ENCODE assay signal across 16 cellular contexts in the genomic region with DNA sequence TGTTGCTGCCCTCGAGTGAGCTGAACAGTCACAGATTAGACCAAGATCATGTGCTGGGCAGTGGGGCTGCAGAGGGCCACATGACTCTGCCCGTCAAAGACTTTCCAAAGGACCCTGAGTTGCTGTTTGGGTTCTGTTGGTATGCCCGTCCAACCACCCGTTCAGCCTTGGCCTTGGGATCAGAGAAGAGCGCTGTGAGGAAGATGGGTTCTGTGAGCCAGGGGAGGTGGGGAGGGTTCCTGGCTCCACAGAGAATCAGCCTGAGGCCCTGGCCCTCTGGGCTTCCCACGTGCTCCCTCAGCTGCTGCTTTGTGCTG.
A peak's percentile ranks its signal among the peaks of the same experiment; 100 is the strongest.
DNase-seq lines count a peak whose midpoint lies in the region; ATAC-seq and TF ChIP-seq lines count a peak whose summit lies in the region.
"Had no signal": no experiment of that assay in that cellular context is flagged by ENCODE, and none has a peak within 500 bp of the region (broad histone marks: within the 10 kb centered on the region; RNA-seq: fewer than 3 reads in every experiment).

No MANE protein-coding gene starts in this region.

- H3K9me3 Mint-ChIP-seq in activated naive CD8-positive, alpha-beta T cell treated with anti-CD3 and anti-CD28 coated beads for 36 hours, result no peaks in the 10 kb centered on the region
- no peaks in the 10 kb centered on the region for H3K9me3 Mint-ChIP-seq in endodermal cell
- H3K9me3 Mint-ChIP-seq in natural killer cell, result no peaks in the 10 kb centered on the region
- no peaks in the 10 kb centered on the region for H3K9me3 Mint-ChIP-seq in activated CD4-positive, alpha-beta memory T cell treated with anti-CD3 and anti-CD28 coated beads, Interleukin-2, amount 10 ng/mL, durations not matched to agents 7 days and 5 days
- no peaks in the 10 kb centered on the region for H3K9me3 Mint-ChIP-seq in activated CD4-positive, alpha-beta T cell treated with anti-CD3 and anti-CD28 coated beads for 36 hours (ENCODE audit: low read depth)
- H3K9me3 Mint-ChIP-seq: CD4-positive, alpha-beta T cell; stimulated activated naive B cell treated with anti-CD40 and anti-IgM and Interleukin-4, amounts not matched to agents 10 μg/mL and 1 μg/mL and 100 μg/mL, for 72 hours had no signal

- H3K4me1 ChIP-seq in endodermal cell (ENCODE audit: control insufficient read depth, insufficient read depth, low read length), result no peaks in the 10 kb centered on the region
- no peaks in the 10 kb centered on the region for H3K4me1 ChIP-seq in foreskin keratinocyte

- intact Hi-C loops in natural killer cell (cut with micrococcal nuclease), result no loop called here
- intact Hi-C loops in activated CD4-positive, alpha-beta T cell treated with anti-CD3 and anti-CD28 coated beads for 36 hours (cut with DNase I, micrococcal nuclease), result no loop called here

- no peaks in the 10 kb centered on the region for H3K9me3 ChIP-seq in endodermal cell (ENCODE audit: control insufficient read depth, low read length)
- H3K9me3 ChIP-seq: lower lobe of right lung had no signal

- H3K27ac ChIP-seq in endodermal cell (ENCODE audit: low read depth, low read length) (peak overlapping the region; percentile 60), temporal lobe (ENCODE audit: low read depth, low read length) (peak overlapping the region; percentile 96), foreskin keratinocyte (no peak overlapping the region)
- H3K27ac ChIP-seq: lower lobe of right lung had no signal

- peaks cover 19% of the 10 kb centered on the region for H3K4me1 Mint-ChIP-seq in activated naive CD8-positive, alpha-beta T cell treated with anti-CD3 and anti-CD28 coated beads for 36 hours
- H3K4me1 Mint-ChIP-seq in endodermal cell (peaks cover 8% of the 10 kb centered on the region), natural killer cell (peaks cover 80 to 85% of the 10 kb centered on the region in 2 donors)
- no peaks in the 10 kb centered on the region for H3K4me1 Mint-ChIP-seq in activated CD4-positive, alpha-beta memory T cell treated with anti-CD3 and anti-CD28 coated beads, Interleukin-2, amount 10 ng/mL, durations not matched to agents 7 days and 5 days
- H3K4me1 Mint-ChIP-seq in activated CD4-positive, alpha-beta T cell treated with anti-CD3 and anti-CD28 coated beads for 36 hours, result no peaks in the 10 kb centered on the region

- peaks cover 28% of the 10 kb centered on the region for H3K36me3 Mint-ChIP-seq in activated naive CD8-positive, alpha-beta T cell treated with anti-CD3 and anti-CD28 coated beads for 36 hours
- no peaks in the 10 kb centered on the region for H3K36me3 Mint-ChIP-seq in endodermal cell (ENCODE audit: low read depth)
- peaks cover 13% of the 10 kb centered on the region for H3K36me3 Mint-ChIP-seq in natural killer cell
- H3K36me3 Mint-ChIP-seq in activated CD4-positive, alpha-beta memory T cell treated with anti-CD3 and anti-CD28 coated beads, Interleukin-2, amount 10 ng/mL, durations not matched to agents 7 days and 5 days (ENCODE audit: low read depth), result peaks cover 9% of the 10 kb centered on the region
- H3K36me3 Mint-ChIP-seq in activated CD4-positive, alpha-beta T cell treated with anti-CD3 and anti-CD28 coated beads for 36 hours (ENCODE audit: low read depth), result peaks cover 14% of the 10 kb centered on the region

- no peak overlapping the region for H3K4me3 ChIP-seq in endodermal cell (ENCODE audit: low read length)
- H3K4me3 ChIP-seq: lower lobe of right lung had no signal

- no peak for DNase-seq in activated naive CD8-positive, alpha-beta T cell treated with anti-CD3 and anti-CD28 coated beads for 36 hours
- DNase-seq in endodermal cell, result no peak
- no peak for DNase-seq in natural killer cell
- DNase-seq in activated CD4-positive, alpha-beta memory T cell treated with anti-CD3 and anti-CD28 coated beads, Interleukin-2, amount 10 ng/mL, durations not matched to agents 7 days and 5 days, result no peak
- DNase-seq in foreskin keratinocyte, result no peak
- DNase-seq in activated CD4-positive, alpha-beta T cell treated with anti-CD3 and anti-CD28 coated beads for 36 hours, result no peak
- DNase-seq: activated CD8-positive, alpha-beta T cell treated with anti-CD3 and anti-CD28 coated beads, Interleukin-2, amount 10 ng/mL, durations not matched to agents 7 days and 5 days; activated naive CD4-positive, alpha-beta T cell; CD4-positive, alpha-beta T cell; cortex of kidney; GF-D8; lower lobe of right lung; stimulated activated CD4-positive, alpha-beta T cell treated with anti-CD3 and anti-CD28 coated beads, Interleukin-4, amount 100 ng/mL, for 1 hour; stimulated activated naive B cell treated with anti-CD40 and anti-IgM and Interleukin-4, amounts not matched to agents 10 μg/mL and 1 μg/mL and 100 μg/mL, for 72 hours; T-helper 2 cell had no signal

- POLR2A ChIA-PET in activated CD4-positive, alpha-beta memory T cell treated with anti-CD3 and anti-CD28 coated beads, Interleukin-2, amount 10 ng/mL, durations not matched to agents 7 days and 5 days (lab: Charles Lee), result no interaction called here
- POLR2A ChIA-PET in activated CD4-positive, alpha-beta T cell treated with anti-CD3 and anti-CD28 coated beads for 36 hours (lab: Charles Lee), result no interaction called here

- H3K27me3 Mint-ChIP-seq in activated naive CD8-positive, alpha-beta T cell treated with anti-CD3 and anti-CD28 coated beads for 36 hours, result no peaks in the 10 kb centered on the region
- H3K27me3 Mint-ChIP-seq in endodermal cell (ENCODE audit: insufficient read depth) (no peaks in the 10 kb centered on the region), natural killer cell (ENCODE audit: low read depth in 2 of 2) (no peaks in the 10 kb centered on the region)
- no peaks in the 10 kb centered on the region for H3K27me3 Mint-ChIP-seq in activated CD4-positive, alpha-beta memory T cell treated with anti-CD3 and anti-CD28 coated beads, Interleukin-2, amount 10 ng/mL, durations not matched to agents 7 days and 5 days
- H3K27me3 Mint-ChIP-seq in activated CD4-positive, alpha-beta T cell treated with anti-CD3 and anti-CD28 coated beads for 36 hours, result no peaks in the 10 kb centered on the region
- H3K27me3 Mint-ChIP-seq: CD4-positive, alpha-beta T cell; stimulated activated naive B cell treated with anti-CD40 and anti-IgM and Interleukin-4, amounts not matched to agents 10 μg/mL and 1 μg/mL and 100 μg/mL, for 72 hours had no signal

- peak overlapping the region; percentile 19 for H3K27ac Mint-ChIP-seq in activated naive CD8-positive, alpha-beta T cell treated with anti-CD3 and anti-CD28 coated beads for 36 hours
- H3K27ac Mint-ChIP-seq in endodermal cell (peak overlapping the region; percentile 74), natural killer cell (peak overlapping the region; percentile 92 to 98)
- H3K27ac Mint-ChIP-seq in activated CD4-positive, alpha-beta memory T cell treated with anti-CD3 and anti-CD28 coated beads, Interleukin-2, amount 10 ng/mL, durations not matched to agents 7 days and 5 days, result no peak overlapping the region
- no peak overlapping the region for H3K27ac Mint-ChIP-seq in activated CD4-positive, alpha-beta T cell treated with anti-CD3 and anti-CD28 coated beads for 36 hours
- H3K27ac Mint-ChIP-seq: activated CD8-positive, alpha-beta T cell treated with anti-CD3 and anti-CD28 coated beads, Interleukin-2, amount 10 ng/mL, durations not matched to agents 7 days and 5 days; stimulated activated naive B cell treated with anti-CD40 and anti-IgM and Interleukin-4, amounts not matched to agents 10 μg/mL and 1 μg/mL and 100 μg/mL, for 72 hours had no signal

- H3K9ac ChIP-seq in endodermal cell (ENCODE audit: extremely low read depth, low read length, poor library complexity, severe bottlenecking), result no peak overlapping the region

- ATAC-seq in natural killer cell, result no peak
- ATAC-seq in foreskin keratinocyte, result no peak
- ATAC-seq in activated CD4-positive, alpha-beta T cell treated with anti-CD3 and anti-CD28 coated beads for 36 hours, result no peak
- ATAC-seq: activated CD8-positive, alpha-beta T cell treated with anti-CD3 and anti-CD28 coated beads, Interleukin-2, amount 10 ng/mL, durations not matched to agents 7 days and 5 days; stimulated activated naive B cell treated with anti-CD40 and anti-IgM and Interleukin-4, amounts not matched to agents 10 μg/mL and 1 μg/mL and 100 μg/mL, for 72 hours had no signal

- no peak overlapping the region for H3K4me3 Mint-ChIP-seq in activated naive CD8-positive, alpha-beta T cell treated with anti-CD3 and anti-CD28 coated beads for 36 hours
- H3K4me3 Mint-ChIP-seq in endodermal cell (no peak overlapping the region), natural killer cell (no peak overlapping the region)
- H3K4me3 Mint-ChIP-seq in activated CD4-positive, alpha-beta memory T cell treated with anti-CD3 and anti-CD28 coated beads, Interleukin-2, amount 10 ng/mL, durations not matched to agents 7 days and 5 days, result no peak overlapping the region
- H3K4me3 Mint-ChIP-seq in activated CD4-positive, alpha-beta T cell treated with anti-CD3 and anti-CD28 coated beads for 36 hours, result no peak overlapping the region
- H3K4me3 Mint-ChIP-seq: activated CD8-positive, alpha-beta T cell treated with anti-CD3 and anti-CD28 coated beads, Interleukin-2, amount 10 ng/mL, durations not matched to agents 7 days and 5 days; CD4-positive, alpha-beta T cell; stimulated activated naive B cell treated with anti-CD40 and anti-IgM and Interleukin-4, amounts not matched to agents 10 μg/mL and 1 μg/mL and 100 μg/mL, for 72 hours had no signal

- WGBS in endodermal cell (ENCODE audit: insufficient coverage in 1 of 2, insufficient read length in 1 of 2), 2 experiments, result 82 to 93% methylated on average over 3 to 6 of the region's 6 CpGs

- H3K27me3 ChIP-seq in endodermal cell (ENCODE audit: control insufficient read depth, insufficient read depth, low read length, poor library complexity, severe bottlenecking) (no peaks in the 10 kb centered on the region), foreskin keratinocyte (peaks cover 11% of the 10 kb centered on the region)

- CTCF ChIA-PET in activated CD4-positive, alpha-beta memory T cell treated with anti-CD3 and anti-CD28 coated beads, Interleukin-2, amount 10 ng/mL, durations not matched to agents 7 days and 5 days (lab: Charles Lee), result interaction anchor here (1.0 kb wide), 1 partner anchor 119 kb away, joined by 3 read pairs; no protein-coding TSS in a partner anchor
- CTCF ChIA-PET in activated CD4-positive, alpha-beta T cell treated with anti-CD3 and anti-CD28 coated beads for 36 hours (lab: Charles Lee), result interaction anchor here (0.6 to 1.2 kb wide), 4 partner anchors 10 to 364 kb away, joined by 3 to 5 read pairs (median 3); no protein-coding TSS in a partner anchor

- no peak for TF ChIP-seq CTCF in endodermal cell (conservative IDR thresholded peaks at IDR 0.05)
- no peak for TF ChIP-seq CTCF in natural killer cell (IDR thresholded peaks at IDR 0.05)
- TF ChIP-seq CTCF in foreskin keratinocyte (conservative IDR thresholded peaks at IDR 0.05), result no peak

- no peaks in the 10 kb centered on the region for H3K36me3 ChIP-seq in endodermal cell (ENCODE audit: control insufficient read depth, insufficient read depth, low read length)

Comparison
In these comparisons a context has a peak if more than half of its experiments do, and no peak if none do; other contexts are left out.
1. H3K27ac Mint-ChIP-seq: peak in activated naive CD8-positive, alpha-beta T cell treated with anti-CD3 and anti-CD28 coated beads for 36 hours (single experiment), endodermal cell (single experiment) and natural killer cell (2 of 2); none in activated CD4-positive, alpha-beta memory T cell treated with anti-CD3 and anti-CD28 coated beads, Interleukin-2, amount 10 ng/mL, durations not matched to agents 7 days and 5 days (single experiment) and activated CD4-positive, alpha-beta T cell treated with anti-CD3 and anti-CD28 coated beads for 36 hours (single experiment).